In genomic region chr22:26685601-26686000, GRCh38 we compare ENCODE assay signal across 19 cellular contexts. TPM values are rescaled to one million over a fixed set of nuclear protein-coding genes. Genes with fewer than 3 reads are reported as not detected.
A peak's percentile ranks its signal among the peaks of the same experiment; 100 is the strongest.
DNase-seq lines count a peak whose midpoint lies in the region; ATAC-seq and TF ChIP-seq lines count a peak whose summit lies in the region.
"Had no signal": no experiment of that assay in that cellular context is flagged by ENCODE, and none has a peak within 500 bp of the region (broad histone marks: within the 10 kb centered on the region; RNA-seq: fewer than 3 reads in every experiment).

No MANE protein-coding gene starts in this region.

- no peaks in the 10 kb centered on the region for H3K9me3 Mint-ChIP-seq in activated T-cell treated with anti-CD3 and anti-CD28 coated beads, Interleukin-2, amount 50 U/mL, for 24 hours
- H3K9me3 Mint-ChIP-seq in activated T-cell treated with anti-CD3 and anti-CD28 coated beads, Interleukin-2, amount 50 U/mL, for 4 hours = no peaks in the 10 kb centered on the region
- H3K9me3 Mint-ChIP-seq in CD8-positive, alpha-beta memory T cell = no peaks in the 10 kb centered on the region
- H3K9me3 Mint-ChIP-seq in effector memory CD8-positive, alpha-beta T cell = no peaks in the 10 kb centered on the region
- no peaks in the 10 kb centered on the region for H3K9me3 Mint-ChIP-seq in nephron progenitor cell
- H3K9me3 Mint-ChIP-seq: CD4-positive, alpha-beta memory T cell; GM23338; HFFc6 had no signal

- ATAC-seq in activated T-cell treated with anti-CD3 and anti-CD28 coated beads, Interleukin-2, amount 50 U/mL, for 4 hours = no peak
- no peak for ATAC-seq in effector memory CD8-positive, alpha-beta T cell (replicated peaks)
- ATAC-seq in HG03025 (IDR thresholded peaks at IDR 0.05; ENCODE audit: low FRiP score, unreplicated experiment) = no peak
- no peak for ATAC-seq in HG02973 (IDR thresholded peaks at IDR 0.05; ENCODE audit: unreplicated experiment)
- ATAC-seq: GM23338 had no signal

- peak overlapping the region; percentile 5 for H3K27ac Mint-ChIP-seq in activated T-cell treated with anti-CD3 and anti-CD28 coated beads, Interleukin-2, amount 50 U/mL, for 24 hours
- H3K27ac Mint-ChIP-seq in CD8-positive, alpha-beta memory T cell = peak overlapping the region in 5 of 8 donors; percentile 13 to 78 (median 57)
- peak overlapping the region; percentile 56 to 66 for H3K27ac Mint-ChIP-seq in effector memory CD8-positive, alpha-beta T cell
- peak overlapping the region; percentile 69 for H3K27ac Mint-ChIP-seq in nephron progenitor cell
- H3K27ac Mint-ChIP-seq: CD4-positive, alpha-beta memory T cell; GM23338; HFFc6 had no signal

- DNase-seq in activated T-cell treated with anti-CD3 and anti-CD28 coated beads, Interleukin-2, amount 50 U/mL, for 24 hours = no peak
- DNase-seq in activated T-cell treated with anti-CD3 and anti-CD28 coated beads, Interleukin-2, amount 50 U/mL, for 4 hours = no peak
- DNase-seq in CD8-positive, alpha-beta memory T cell = no peak
- DNase-seq in effector memory CD8-positive, alpha-beta T cell = no peak
- no peak for DNase-seq in nephron progenitor cell
- no peak for DNase-seq in stimulated activated CD4-positive, alpha-beta T cell treated with anti-CD3 and anti-CD28 coated beads, Interleukin-2, amount 100 ng/mL, for 24 hours
- DNase-seq: BE2C; CD4-positive, alpha-beta memory T cell; DMS53; DMS79 treated with DMSO at 0.1 percent for 48 hours; GF-D8; HFFc6 had no signal

- no peak overlapping the region for H3K27ac ChIP-seq in CD8-positive, alpha-beta memory T cell (ENCODE audit: low read depth, low read length)
- H3K27ac ChIP-seq: 22Rv1; BLaER1 treated with 17β-estradiol and CSF1 and Interleukin-3, amounts not matched to agents 10 nM and 100 nM had no signal

- TF ChIP-seq CTCF in nephron progenitor cell (IDR thresholded peaks at IDR 0.05) = no peak

- peaks cover 72% of the 10 kb centered on the region for H3K36me3 Mint-ChIP-seq in activated T-cell treated with anti-CD3 and anti-CD28 coated beads, Interleukin-2, amount 50 U/mL, for 24 hours (ENCODE audit: low read depth)
- peaks cover 41% of the 10 kb centered on the region for H3K36me3 Mint-ChIP-seq in activated T-cell treated with anti-CD3 and anti-CD28 coated beads, Interleukin-2, amount 50 U/mL, for 4 hours (ENCODE audit: insufficient read depth)
- peaks cover 8 to 76% (median 17%) of the 10 kb centered on the region in 3 donors for H3K36me3 Mint-ChIP-seq in CD8-positive, alpha-beta memory T cell
- peaks cover 22% of the 10 kb centered on the region for H3K36me3 Mint-ChIP-seq in effector memory CD8-positive, alpha-beta T cell (ENCODE audit: insufficient read depth)
- peaks cover 24% of the 10 kb centered on the region for H3K36me3 Mint-ChIP-seq in nephron progenitor cell (ENCODE audit: low read depth)

- POLR2A ChIA-PET in CD8-positive, alpha-beta memory T cell (lab: Charles Lee) = no interaction called here

- H3K9me3 ChIP-seq in CD8-positive, alpha-beta memory T cell (ENCODE audit: low read length) = no peaks in the 10 kb centered on the region
- H3K9me3 ChIP-seq: BE2C, HAP-1 had no signal

- no peak overlapping the region for H3K4me3 ChIP-seq in CD8-positive, alpha-beta memory T cell (ENCODE audit: low read length)
- H3K4me3 ChIP-seq: BLaER1 treated with 17β-estradiol and CSF1 and Interleukin-3, amounts not matched to agents 10 nM and 100 nM; GM23338; HAP-1 had no signal

- H3K27me3 ChIP-seq in CD8-positive, alpha-beta memory T cell (ENCODE audit: insufficient read depth, low read length, poor library complexity, severe bottlenecking) = no peaks in the 10 kb centered on the region
- H3K27me3 ChIP-seq: BE2C; BLaER1 treated with 17β-estradiol and CSF1 and Interleukin-3, amounts not matched to agents 10 nM and 100 nM had no signal

- CTCF ChIA-PET in CD8-positive, alpha-beta memory T cell (lab: Charles Lee) = no interaction called here

- H3K27me3 Mint-ChIP-seq in activated T-cell treated with anti-CD3 and anti-CD28 coated beads, Interleukin-2, amount 50 U/mL, for 24 hours = no peaks in the 10 kb centered on the region
- H3K27me3 Mint-ChIP-seq in activated T-cell treated with anti-CD3 and anti-CD28 coated beads, Interleukin-2, amount 50 U/mL, for 4 hours (ENCODE audit: low read depth) = no peaks in the 10 kb centered on the region
- no peaks in the 10 kb centered on the region for H3K27me3 Mint-ChIP-seq in CD8-positive, alpha-beta memory T cell
- H3K27me3 Mint-ChIP-seq in effector memory CD8-positive, alpha-beta T cell = no peaks in the 10 kb centered on the region
- peaks cover 19% of the 10 kb centered on the region for H3K27me3 Mint-ChIP-seq in nephron progenitor cell (ENCODE audit: low read depth, poor library complexity)
- H3K27me3 Mint-ChIP-seq: CD4-positive, alpha-beta memory T cell had no signal

- H3K4me1 ChIP-seq in CD8-positive, alpha-beta memory T cell (ENCODE audit: insufficient read depth, low read length) = peaks cover 24% of the 10 kb centered on the region
- H3K4me1 ChIP-seq: BE2C, HAP-1 had no signal

- peaks cover 28% of the 10 kb centered on the region for H3K36me3 ChIP-seq in CD8-positive, alpha-beta memory T cell (ENCODE audit: insufficient read depth, low read length)
- H3K36me3 ChIP-seq: BE2C, HAP-1 had no signal

- H3K4me1 Mint-ChIP-seq in activated T-cell treated with anti-CD3 and anti-CD28 coated beads, Interleukin-2, amount 50 U/mL, for 24 hours (ENCODE audit: low read depth) = peaks cover 62% of the 10 kb centered on the region
- H3K4me1 Mint-ChIP-seq in activated T-cell treated with anti-CD3 and anti-CD28 coated beads, Interleukin-2, amount 50 U/mL, for 4 hours (ENCODE audit: low read depth) = peaks cover 44% of the 10 kb centered on the region
- H3K4me1 Mint-ChIP-seq in CD8-positive, alpha-beta memory T cell = peaks cover 39 to 68% (median 56%) of the 10 kb centered on the region in 3 donors
- peaks cover 17 to 31% of the 10 kb centered on the region in 2 donors for H3K4me1 Mint-ChIP-seq in effector memory CD8-positive, alpha-beta T cell (ENCODE audit: low read depth in 2 of 2)
- H3K4me1 Mint-ChIP-seq in nephron progenitor cell = peaks cover 25% of the 10 kb centered on the region

- H3K4me3 Mint-ChIP-seq in activated T-cell treated with anti-CD3 and anti-CD28 coated beads, Interleukin-2, amount 50 U/mL, for 24 hours = no peak overlapping the region
- no peak overlapping the region for H3K4me3 Mint-ChIP-seq in activated T-cell treated with anti-CD3 and anti-CD28 coated beads, Interleukin-2, amount 50 U/mL, for 4 hours
- H3K4me3 Mint-ChIP-seq in CD8-positive, alpha-beta memory T cell = no peak overlapping the region
- H3K4me3 Mint-ChIP-seq in effector memory CD8-positive, alpha-beta T cell = no peak overlapping the region
- no peak overlapping the region for H3K4me3 Mint-ChIP-seq in nephron progenitor cell
- H3K4me3 Mint-ChIP-seq: CD14-positive monocyte; CD4-positive, alpha-beta memory T cell; GM23338; HFFc6 had no signal

RNA-seq across cellular contexts. Expression of gene MIAT, which starts 28.2 kb away (rescaled TPM):
- total RNA-seq in activated T-cell treated with anti-CD3 and anti-CD28 coated beads, Interleukin-2, amount 50 U/mL, for 4 hours = 10 to 100 TPM in 1 of 3 donors, 1 to 10 TPM in 2; 3.4 to 11.4 (median 9.8) TPM
- total RNA-seq in CD8-positive, alpha-beta memory T cell = 10 to 100 TPM; 52.2 to 57.5 TPM
- polyA plus RNA-seq in CD8-positive, alpha-beta memory T cell = 3.9 TPM

Comparison
In these comparisons a context has a peak if more than half of its experiments do, and no peak if none do; other contexts are left out.
1. H3K27ac Mint-ChIP-seq: peak in every context shown above with its lines; median percentile 69 in nephron progenitor cell; 61 in effector memory CD8-positive, alpha-beta T cell; 57 in CD8-positive, alpha-beta memory T cell; 5 in activated T-cell treated with anti-CD3 and anti-CD28 coated beads, Interleukin-2, amount 50 U/mL, for 24 hours.
2. RNA of gene MIAT, which starts 28.2 kb away (total RNA-seq): 52.2 to 57.5 TPM in CD8-positive, alpha-beta memory T cell; 3.4 to 11.4 TPM in activated T-cell treated with anti-CD3 and anti-CD28 coated beads, Interleukin-2, amount 50 U/mL, for 4 hours; every median in the first group is over 4 times any median in the second.